In the genomic region with DNA sequence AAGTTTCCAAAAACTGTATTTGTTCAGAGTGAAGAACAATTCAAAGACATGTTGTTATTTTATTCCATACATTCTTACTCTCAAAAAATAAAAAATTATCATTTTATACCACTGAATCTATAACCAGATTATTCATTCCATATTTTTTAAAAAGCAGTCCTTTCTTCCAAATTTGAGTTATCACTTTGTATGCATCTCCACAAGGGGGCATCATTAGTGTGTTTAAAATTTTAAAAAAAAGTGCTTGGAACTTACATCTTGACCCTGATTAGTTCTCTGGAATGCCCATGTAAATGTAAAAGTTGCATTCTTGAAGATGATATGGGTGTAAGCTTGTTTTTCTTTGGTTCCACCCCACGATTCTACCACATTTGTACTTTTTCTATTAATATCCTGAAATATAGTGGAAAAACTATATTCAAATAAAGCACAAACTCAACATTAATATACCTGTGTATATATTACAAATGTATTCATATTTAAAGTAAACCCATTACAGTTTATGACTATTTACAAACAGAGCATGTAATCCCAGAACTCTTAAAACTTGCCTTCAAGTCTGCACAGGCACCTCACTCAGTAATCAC, we compare ENCODE assay signal across 9 cellular contexts.
DNase-seq lines count a peak whose midpoint lies in the region; ATAC-seq and TF ChIP-seq lines count a peak whose summit lies in the region.
"Had no signal": no experiment of that assay in that cellular context is flagged by ENCODE, and none has a peak within 500 bp of the region (broad histone marks: within the 10 kb centered on the region; RNA-seq: fewer than 3 reads in every experiment).

No MANE protein-coding gene starts in this region.

- peaks cover 7% of the 10 kb centered on the region for H3K4me1 Mint-ChIP-seq in MCF 10A (ENCODE audit: insufficient read depth, unreplicated experiment)

- H3K9ac ChIP-seq in neural cell (ENCODE audit: low read length), result no peak overlapping the region

- no peaks in the 10 kb centered on the region for H3K79me2 ChIP-seq in neural cell (replicated peaks; ENCODE audit: insufficient read depth, low read length)

- no peaks in the 10 kb centered on the region for H3K9me3 ChIP-seq in neural cell (ENCODE audit: low read length)
- H3K9me3 ChIP-seq: neutrophil had no signal

- H3K9me3 Mint-ChIP-seq in MCF 10A (ENCODE audit: unreplicated experiment), result no peaks in the 10 kb centered on the region

- no peak overlapping the region for H3K27ac ChIP-seq in neural cell (ENCODE audit: low read length)
- H3K27ac ChIP-seq: neutrophil had no signal

- no peaks in the 10 kb centered on the region for H3K36me3 ChIP-seq in neural cell (ENCODE audit: insufficient read depth, low read length)
- H3K36me3 ChIP-seq: neutrophil had no signal

- no peaks in the 10 kb centered on the region for H3F3A ChIP-seq in neural cell (ENCODE audit: insufficient read depth, low read length, poor library complexity, severe bottlenecking)

- no peak overlapping the region for H3K4me2 ChIP-seq in neural cell (ENCODE audit: low read length)

- no peak overlapping the region for H3K27ac Mint-ChIP-seq in MCF 10A (ENCODE audit: low read depth, unreplicated experiment)

- no peak overlapping the region for H3K4me3 ChIP-seq in neural cell (ENCODE audit: low read length)

- peak; percentile 39 for TF ChIP-seq RAD21 in neural cell (conservative IDR thresholded peaks at IDR 0.05)

- ATAC-seq in esophagus mucosa (no peak), GM18498 (IDR thresholded peaks at IDR 0.05; ENCODE audit: unreplicated experiment) (no peak), GM21737 (IDR thresholded peaks at IDR 0.05; ENCODE audit: unreplicated experiment) (no peak)

- peaks cover 11% of the 10 kb centered on the region for H3K27me3 Mint-ChIP-seq in MCF 10A (ENCODE audit: insufficient read depth, unreplicated experiment)

- intact Hi-C loops in MCF 10A (cut with micrococcal nuclease), result loop anchor here (1.0 kb wide), 1 partner anchor 322 kb away; no protein-coding TSS in a partner anchor

- CTCF ChIA-PET in MCF 10A (lab: Yijun Ruan, JAX), result interaction anchor here (0.6 to 4.1 kb wide), 10 partner anchors 9 to 322 kb away, joined by 3 to 33 read pairs (median 3); no protein-coding TSS in a partner anchor

- TF ChIP-seq CTCF in MCF 10A (IDR thresholded peaks at IDR 0.05; ENCODE audit: unreplicated experiment), result peak; percentile 40
- peak; percentile 50 for TF ChIP-seq CTCF in neural cell (IDR thresholded peaks at IDR 0.05; ENCODE audit: poor library complexity, severe bottlenecking)

- BruUV-seq in MCF 10A (replicated peaks; lab: Mats Ljungman, UMichigan), result no TSS peak

- peak; percentile 5 for DNase-seq in Daoy (ENCODE audit: low read depth)
- peak; percentile 31 to 57 for DNase-seq in Kasumi-1 (lab: John Stamatoyannopoulos, UW)
- peak; percentile 34 for DNase-seq in MCF 10A (ENCODE audit: unreplicated experiment)
- DNase-seq in activated naive CD4-positive, alpha-beta T cell treated with Interleukin-2 at 50 U/mL for 16 hours, result no peak

- H3K36me3 Mint-ChIP-seq in MCF 10A (ENCODE audit: insufficient read depth, unreplicated experiment), result peaks cover 6% of the 10 kb centered on the region

- POLR2A ChIA-PET in MCF 10A (lab: Yijun Ruan, JAX), result interaction anchor here (1.2 to 2.9 kb wide), 2 partner anchors 234 to 238 kb away, joined by 3 to 15 read pairs; a partner anchor contains a TSS

- H4K20me1 ChIP-seq in neural cell (ENCODE audit: insufficient read depth), result no peaks in the 10 kb centered on the region

- no peaks in the 10 kb centered on the region for H3K27me3 ChIP-seq in neural cell (ENCODE audit: insufficient read depth, low read depth, low read length)
- H3K27me3 ChIP-seq: neutrophil had no signal

- H3K9me2 ChIP-seq in neural cell (ENCODE audit: insufficient read depth, low read length), result no peaks in the 10 kb centered on the region

- H3K4me3 Mint-ChIP-seq in MCF 10A (ENCODE audit: unreplicated experiment), result no peak overlapping the region

- no peak for TF ChIP-seq EP300 in neural cell (conservative IDR thresholded peaks at IDR 0.05; ENCODE audit: poor library complexity, severe bottlenecking)

- H2AFZ ChIP-seq in neural cell (ENCODE audit: low read depth, low read length), result no peak overlapping the region

TF ChIP-seq in neural cell, 6 proteins besides CTCF, POLR2A, EP300 and RAD21:
- no peak for TF ChIP-seq EZH2 (IDR thresholded peaks at IDR 0.05; ENCODE audit: borderline replicate concordance, insufficient read depth, low read length, poor library complexity, severe bottlenecking)
- peak; percentile 58 for TF ChIP-seq SMC3 (conservative IDR thresholded peaks at IDR 0.05; ENCODE audit: poor library complexity)
